In the genomic region with DNA sequence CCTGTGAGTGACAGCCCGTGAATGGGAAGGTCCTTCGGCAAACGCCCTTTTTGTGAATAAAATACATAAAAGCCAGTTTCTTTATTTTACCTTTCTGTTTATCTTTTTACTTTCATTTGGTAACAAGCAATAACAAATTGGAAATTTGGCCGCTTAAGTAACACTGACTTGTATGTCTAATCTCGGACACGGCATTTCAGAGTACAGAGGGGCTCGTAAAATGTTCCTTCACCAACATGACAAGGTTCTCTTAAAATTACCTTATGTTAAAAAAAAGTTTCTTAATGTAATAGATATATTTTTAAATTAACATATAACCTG, we compare ENCODE assay signal across 8 cellular contexts. TPM values are rescaled to one million over a fixed set of nuclear protein-coding genes. Genes with fewer than 3 reads are reported as not detected.
DNase-seq lines count a peak whose midpoint lies in the region; ATAC-seq lines count a peak whose summit lies in the region.

No MANE protein-coding gene starts in this region.

- ATAC-seq in HG02798 (IDR thresholded peaks at IDR 0.05; ENCODE audit: poor library complexity, unreplicated experiment) = no peak

- H3K4me1 ChIP-seq in CD8-positive, alpha-beta memory T cell (ENCODE audit: insufficient read depth, low read length) = peaks cover 46% of the 10 kb centered on the region
- H3K4me1 ChIP-seq in ectodermal cell (ENCODE audit: control insufficient read depth, insufficient read depth, low read length) = peaks cover 12% of the 10 kb centered on the region
- H3K4me1 ChIP-seq in neuron (ENCODE audit: insufficient read depth, low read length) = peaks cover 7% of the 10 kb centered on the region

- peak overlapping the region; percentile 92 for H3K4me3 ChIP-seq in CD8-positive, alpha-beta memory T cell (ENCODE audit: low read length)
- H3K4me3 ChIP-seq in ectodermal cell (ENCODE audit: insufficient read depth, low read depth, low read length) (peak overlapping the region; percentile 46), neuron (ENCODE audit: low read length) (peak overlapping the region; percentile 52)

- H3K36me3 ChIP-seq in CD8-positive, alpha-beta memory T cell (ENCODE audit: insufficient read depth, low read length) = no peaks in the 10 kb centered on the region
- H3K36me3 ChIP-seq in KOPT-K1 (ENCODE audit: insufficient read depth, low read length) (peaks cover 6% of the 10 kb centered on the region; the same call in 1 of the 2 replicates), ectodermal cell (ENCODE audit: control insufficient read depth, insufficient read depth, low read length) (no peaks in the 10 kb centered on the region), neuron (ENCODE audit: insufficient read depth, low read length) (no peaks in the 10 kb centered on the region)

- H3K27me3 ChIP-seq in CD8-positive, alpha-beta memory T cell (ENCODE audit: insufficient read depth, low read length, poor library complexity, severe bottlenecking) = no peaks in the 10 kb centered on the region
- no peaks in the 10 kb centered on the region for H3K27me3 ChIP-seq in ectodermal cell (ENCODE audit: control insufficient read depth, insufficient read depth, low read length, poor library complexity, severe bottlenecking)
- no peaks in the 10 kb centered on the region for H3K27me3 ChIP-seq in neuron (ENCODE audit: insufficient read depth, low read length)

- H3K9me3 ChIP-seq in CD8-positive, alpha-beta memory T cell (ENCODE audit: low read length) = peaks cover 12% of the 10 kb centered on the region
- H3K9me3 ChIP-seq in KOPT-K1 (ENCODE audit: insufficient read depth, low read length, poor library complexity, severe bottlenecking) (peaks cover 32% of the 10 kb centered on the region), ectodermal cell (ENCODE audit: control insufficient read depth, low read length) (no peaks in the 10 kb centered on the region), neuron (ENCODE audit: low read length) (peaks cover 1% of the 10 kb centered on the region)

- H3K27ac Mint-ChIP-seq in CD8-positive, alpha-beta memory T cell = peak overlapping the region; percentile 95 to 100 (median 98)

- H3K36me3 Mint-ChIP-seq in CD8-positive, alpha-beta memory T cell = peaks cover 5 to 32% (median 16%) of the 10 kb centered on the region in 3 donors

- peaks cover 13 to 23% (median 15%) of the 10 kb centered on the region in 5 donors for H3K9me3 Mint-ChIP-seq in CD8-positive, alpha-beta memory T cell

- POLR2A ChIA-PET in CD8-positive, alpha-beta memory T cell (lab: Charles Lee) = interaction anchor here (0.6 to 2.3 kb wide), 5 partner anchors 39 to 751 kb away, joined by 3 to 31 read pairs (median 6); a partner anchor contains a TSS

- peaks cover 37 to 62% (median 57%) of the 10 kb centered on the region in 3 donors for H3K4me1 Mint-ChIP-seq in CD8-positive, alpha-beta memory T cell

- H3K27ac ChIP-seq in CD8-positive, alpha-beta memory T cell (ENCODE audit: low read depth, low read length) = peak overlapping the region; percentile 93
- H3K27ac ChIP-seq in KOPT-K1 (ENCODE audit: low read depth, low read length, poor library complexity, severe bottlenecking) (peak overlapping the region; percentile 98), ectodermal cell (ENCODE audit: insufficient read depth, low read depth, low read length, poor library complexity, severe bottlenecking) (peak overlapping the region; percentile 81)

- H2AFZ ChIP-seq in neuron (ENCODE audit: low read depth, low read length) = peak overlapping the region; percentile 92

- DNase-seq in CD8-positive, alpha-beta memory T cell = no peak
- DNase-seq in nucleus accumbens (lab: John Stamatoyannopoulos, UW) (no peak), NCI-H2171 treated with DMSO at 0.1 percent for 48 hours (lab: John Stamatoyannopoulos, UW) (no peak)
- no peak for DNase-seq in stimulated activated CD4-positive, alpha-beta T cell treated with anti-CD3 and anti-CD28 coated beads, Interleukin-4, amount 100 ng/mL, for 24 hours

- no peaks in the 10 kb centered on the region for H3K27me3 Mint-ChIP-seq in CD8-positive, alpha-beta memory T cell

- peak overlapping the region; percentile 91 to 98 (median 93) for H3K4me3 Mint-ChIP-seq in CD8-positive, alpha-beta memory T cell

- 39 to 41% methylated on average over 7 of the region's 7 CpGs for WGBS in ectodermal cell, 2 experiments

- CTCF ChIA-PET in CD8-positive, alpha-beta memory T cell (lab: Charles Lee) = interaction anchor here (0.8 kb wide), 1 partner anchor 145 kb away, joined by 3 read pairs; no protein-coding TSS in a partner anchor

RNA-seq across cellular contexts. Expression of a gene that starts 0.6 kb away (rescaled TPM):
- 10 to 100 TPM; 16.9 to 17.5 TPM for total RNA-seq in CD8-positive, alpha-beta memory T cell
- 10.5 TPM for polyA plus RNA-seq in CD8-positive, alpha-beta memory T cell
- 4.9 TPM for polyA plus RNA-seq in ectodermal cell (2013, experiment 1 of 4)
- 4.4 TPM for polyA plus RNA-seq in ectodermal cell (2013, experiment 2 of 4)
- polyA plus RNA-seq in ectodermal cell (2013, experiment 3 of 4) = 2.3 TPM
- polyA plus RNA-seq in ectodermal cell (2013, experiment 4 of 4) = 3.1 TPM
